8 cellular contexts compared by ENCODE assay signal in the genomic region with DNA sequence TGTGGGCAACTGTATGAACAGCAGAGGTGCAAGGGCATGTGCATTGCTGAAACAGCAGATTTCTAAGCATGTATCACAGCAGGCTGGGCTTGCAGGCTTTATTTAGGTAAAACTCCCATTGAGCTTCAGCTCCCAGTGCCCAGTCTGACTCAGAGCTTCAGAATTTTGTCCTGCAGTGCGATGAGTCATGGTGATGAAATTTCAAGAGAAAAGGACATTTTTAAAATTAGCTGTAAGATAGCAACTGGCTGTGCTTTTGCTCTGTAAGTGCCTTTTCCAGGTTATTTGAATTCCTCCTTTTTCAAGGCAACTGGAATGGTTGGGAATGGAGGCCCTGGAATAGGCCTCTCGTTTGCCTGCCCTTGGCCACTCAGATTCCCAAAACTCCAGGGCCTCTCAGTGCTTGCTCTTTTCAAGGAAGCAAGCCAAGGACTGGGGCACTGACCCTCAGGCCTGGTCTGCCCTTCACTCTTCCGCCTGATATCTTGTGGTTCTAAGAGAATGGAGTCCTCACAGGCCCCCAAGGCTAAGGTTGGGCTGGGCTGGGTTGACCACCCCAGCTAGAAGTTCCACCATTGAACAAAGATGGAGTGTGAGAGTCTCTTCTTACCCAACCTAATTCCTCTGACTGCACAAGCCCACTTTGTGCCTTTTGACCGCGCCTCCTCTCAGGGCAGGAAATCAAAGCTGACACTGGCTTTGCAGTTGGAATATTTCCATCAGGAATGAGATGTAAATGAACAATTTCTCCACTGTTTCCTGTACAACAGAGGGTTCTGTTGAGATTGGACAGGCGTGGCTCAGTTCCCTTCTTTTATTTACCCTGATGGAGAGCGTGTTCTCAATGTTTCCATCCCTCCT. TPM values are rescaled to one million over a fixed set of nuclear protein-coding genes. Genes with fewer than 3 reads are reported as not detected.
A peak's percentile ranks its signal among the peaks of the same experiment; 100 is the strongest.
DNase-seq lines count a peak whose midpoint lies in the region; ATAC-seq and TF ChIP-seq lines count a peak whose summit lies in the region.

No MANE protein-coding gene starts in this region.

- H3K27me3 ChIP-seq in ACC112 (ENCODE audit: insufficient read depth, low read length) (no peaks in the 10 kb centered on the region), heart right ventricle (no peaks in the 10 kb centered on the region), prostate gland (replicated peaks; ENCODE audit: insufficient read depth) (no peaks in the 10 kb centered on the region)

- no peaks in the 10 kb centered on the region for H3K36me3 Mint-ChIP-seq in activated T-cell treated with anti-CD3 and anti-CD28 coated beads, Interleukin-2, amount 50 U/mL, for 72 hours (ENCODE audit: insufficient read depth in 2 of 2)

- intact Hi-C loops in heart right ventricle (cut with DNase I) (no loop called here), prostate gland (cut with DNase I) (loop anchor here (5.0 kb wide), 2 partner anchors 61 to 64 kb away; partner anchors contain the start of gene PRSS23)

- peak overlapping the region; percentile 99 for H3K27ac ChIP-seq in ACC112 (ENCODE audit: low read depth, low read length)
- H3K27ac ChIP-seq in heart right ventricle: peak overlapping the region; percentile 50 to 87 (median 78)
- peak overlapping the region; percentile 63 for H3K27ac ChIP-seq in prostate gland

- H3K9me3 Mint-ChIP-seq in activated T-cell treated with anti-CD3 and anti-CD28 coated beads, Interleukin-2, amount 50 U/mL, for 72 hours: no peaks in the 10 kb centered on the region

- TF ChIP-seq CTCF in heart right ventricle (IDR thresholded peaks at IDR 0.05): no peak
- no peak for TF ChIP-seq CTCF in prostate gland (IDR thresholded peaks at IDR 0.05)

- H3K27ac Mint-ChIP-seq in activated T-cell treated with anti-CD3 and anti-CD28 coated beads, Interleukin-2, amount 50 U/mL, for 72 hours: no peak overlapping the region

- peak; percentile 41 to 49 for DNase-seq in activated T-cell treated with anti-CD3 and anti-CD28 coated beads, Interleukin-2, amount 50 U/mL, for 72 hours
- DNase-seq in heart right ventricle (peak in 1 of 2 donors; percentile 45), prostate gland (ENCODE audit: low spot score) (peak; percentile 46), NCI-H2081 (lab: John Stamatoyannopoulos, UW) (no peak)
- DNase-seq in effector CD4-positive, alpha-beta T cell: no peak

- peak overlapping the region; percentile 10 for H2AFZ ChIP-seq in ACC112 (ENCODE audit: low read length, unreplicated experiment)

- WGBS in heart right ventricle, 2 donors: 65 to 77% methylated on average over 7 of the region's 7 CpGs
- WGBS in prostate gland: 51% methylated on average over 7 of the region's 7 CpGs

- peaks cover 47% of the 10 kb centered on the region for H3K4me1 Mint-ChIP-seq in activated T-cell treated with anti-CD3 and anti-CD28 coated beads, Interleukin-2, amount 50 U/mL, for 72 hours (ENCODE audit: low read depth)

- peaks cover 47% of the 10 kb centered on the region for H3K27me3 Mint-ChIP-seq in activated T-cell treated with anti-CD3 and anti-CD28 coated beads, Interleukin-2, amount 50 U/mL, for 72 hours (ENCODE audit: low read depth)

- H3K4me3 ChIP-seq in ACC112 (ENCODE audit: low read depth, low read length) (peak overlapping the region; percentile 44), heart right ventricle (no peak overlapping the region), prostate gland (no peak overlapping the region)

- peak; percentile 39 for ATAC-seq in HG03442 (IDR thresholded peaks at IDR 0.05; ENCODE audit: unreplicated experiment)
- ATAC-seq in activated T-cell treated with anti-CD3 and anti-CD28 coated beads, Interleukin-2, amount 50 U/mL, for 72 hours (replicated peaks in 1 of 2): peak; percentile 50 to 54
- peak; percentile 56 to 84 (median 76) for ATAC-seq in heart right ventricle
- no peak for ATAC-seq in HG03378 (IDR thresholded peaks at IDR 0.05; ENCODE audit: unreplicated experiment)

- peak overlapping the region in 1 of 2 donors; percentile 60 for H3K4me3 Mint-ChIP-seq in activated T-cell treated with anti-CD3 and anti-CD28 coated beads, Interleukin-2, amount 50 U/mL, for 72 hours

- TF ChIP-seq POLR2A in prostate gland (IDR thresholded peaks at IDR 0.05): no peak

- H3K4me1 ChIP-seq in ACC112 (ENCODE audit: control insufficient read depth, insufficient read depth, low read length, unreplicated experiment): peaks cover 91% of the 10 kb centered on the region
- peaks cover 10 to 57% (median 32%) of the 10 kb centered on the region in 9 donors for H3K4me1 ChIP-seq in heart right ventricle
- H3K4me1 ChIP-seq in prostate gland (replicated peaks): no peaks in the 10 kb centered on the region

- no peaks in the 10 kb centered on the region for H3K79me2 ChIP-seq in ACC112 (ENCODE audit: control insufficient read depth, insufficient read depth, low read length, unreplicated experiment)

- H3K36me3 ChIP-seq in ACC112 (ENCODE audit: insufficient read depth, low read length) (no peaks in the 10 kb centered on the region), heart right ventricle (no peaks in the 10 kb centered on the region), prostate gland (no peaks in the 10 kb centered on the region)

- H3K9me3 ChIP-seq in heart right ventricle (no peaks in the 10 kb centered on the region), prostate gland (no peaks in the 10 kb centered on the region)

RNA-seq across cellular contexts. Expression of gene PRSS23, which starts 59.5 kb away (rescaled TPM):
- 1 to 10 TPM in 1 of 2 donors, under 1 TPM in 1; 0.65 to 1.4 TPM for total RNA-seq in activated T-cell treated with anti-CD3 and anti-CD28 coated beads, Interleukin-2, amount 50 U/mL, for 72 hours
- total RNA-seq in heart right ventricle (10 to 100 TPM in 4 of 10 donors, 1 to 10 TPM in 6; 3.3 to 32.9 (median 7.4) TPM), prostate gland (100 to 1,000 TPM in 1 of 2 donors, 10 to 100 TPM in 1; 43.2 to 167 TPM)
- 10 to 100 TPM in 1 of 2 donors, 1 to 10 TPM in 1; 3.3 to 16.2 TPM for polyA plus RNA-seq in heart right ventricle

Comparison
In these comparisons a context has a peak if more than half of its experiments do, and no peak if none do; other contexts are left out.
1. DNase-seq: peak in activated T-cell treated with anti-CD3 and anti-CD28 coated beads, Interleukin-2, amount 50 U/mL, for 72 hours (2 of 2) and prostate gland (single experiment); none in effector CD4-positive, alpha-beta T cell (single experiment) and NCI-H2081 (0 of 2).
2. Peak in every context shown above with its lines, with median percentiles within 50 percentile points of each other: H3K27ac ChIP-seq.